Comparison of ENCODE assay signal across 23 cellular contexts in the genomic region with DNA sequence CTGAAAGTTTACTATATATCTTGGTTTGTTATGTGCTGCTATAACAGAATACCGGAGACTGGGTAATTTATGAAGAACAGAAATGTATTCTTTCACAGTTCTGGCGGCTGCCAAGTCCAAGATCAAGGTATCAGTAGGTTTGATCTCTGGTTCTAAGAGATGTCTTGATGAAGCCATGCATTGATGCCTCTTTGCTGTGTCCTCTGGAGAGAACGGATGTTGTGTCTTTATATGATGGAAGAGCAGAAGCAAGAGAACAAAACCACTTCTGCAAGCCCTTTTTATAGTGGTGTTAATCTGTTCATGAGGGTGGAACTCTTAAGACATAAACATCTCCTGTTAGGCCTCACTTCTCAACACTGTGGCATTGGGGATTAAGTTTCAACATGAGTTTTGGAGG.
"Had no signal": no experiment of that assay in that cellular context is flagged by ENCODE, and none has a peak within 500 bp of the region (broad histone marks: within the 10 kb centered on the region; RNA-seq: fewer than 3 reads in every experiment).

No MANE protein-coding gene starts in this region.

- H3K36me3 ChIP-seq: heart right ventricle, spleen, thoracic aorta, vagina, WERI-Rb-1 had no signal

- H3K9me3 Mint-ChIP-seq: activated CD8-positive, alpha-beta T cell treated with anti-CD3 and anti-CD28 coated beads for 36 hours; activated naive CD4-positive, alpha-beta T cell treated with anti-CD3 and anti-CD28 coated beads, Interleukin-2, amount 50 U/mL, for 72 hours; T-helper 2 cell treated with Interferon-gamma antibody and Interleukin-4, amounts not matched to agents 5 μg/mL and 100 μg/mL, for 36 hours; type B pancreatic cell had no signal

- H3K4me3 ChIP-seq: heart right ventricle, mucosa of descending colon, spleen, thoracic aorta, vagina had no signal

- H3K4me3 Mint-ChIP-seq: activated CD4-positive, alpha-beta T cell treated with anti-CD3 and anti-CD28 coated beads, Interleukin-2, amount 10 ng/mL, durations not matched to agents 7 days and 5 days; activated CD8-positive, alpha-beta memory T cell treated with anti-CD3 and anti-CD28 coated beads, Interleukin-2, amount 10 ng/mL, durations not matched to agents 7 days and 5 days; activated CD8-positive, alpha-beta T cell treated with anti-CD3 and anti-CD28 coated beads for 36 hours; T-helper 2 cell treated with Interferon-gamma antibody and Interleukin-4, amounts not matched to agents 5 μg/mL and 100 μg/mL, for 36 hours; type B pancreatic cell had no signal

- H3K36me3 Mint-ChIP-seq: type B pancreatic cell had no signal

- ATAC-seq: activated CD8-positive, alpha-beta memory T cell treated with anti-CD3 and anti-CD28 coated beads, Interleukin-2, amount 10 ng/mL, durations not matched to agents 7 days and 5 days; activated CD8-positive, alpha-beta T cell treated with anti-CD3 and anti-CD28 coated beads for 36 hours; activated naive CD4-positive, alpha-beta T cell treated with anti-CD3 and anti-CD28 coated beads, Interleukin-2, amount 50 U/mL, for 72 hours; heart right ventricle; left colon; mucosa of descending colon had no signal

- DNase-seq: activated CD4-positive, alpha-beta T cell treated with anti-CD3 and anti-CD28 coated beads, Interleukin-2, amount 10 ng/mL, durations not matched to agents 7 days and 5 days; activated CD4-positive, CD25-positive, alpha-beta regulatory T cell treated with anti-CD3 and anti-CD28 coated beads, Interleukin-2, amount 50 U/mL, for 72 hours; activated CD8-positive, alpha-beta memory T cell treated with anti-CD3 and anti-CD28 coated beads, Interleukin-2, amount 10 ng/mL, durations not matched to agents 7 days and 5 days; activated CD8-positive, alpha-beta T cell treated with anti-CD3 and anti-CD28 coated beads for 36 hours; activated gamma-delta T cell; activated T-cell treated with anti-CD3 and anti-CD28 coated beads for 4 hours; heart right ventricle; islet precursor cell; left colon; mesenchymal stem cell; mucosa of descending colon; retina; spleen; stimulated activated CD4-positive, alpha-beta T cell treated with anti-CD3 and anti-CD28 coated beads, Interleukin-4, amount 100 ng/mL, for 1 hour; stimulated activated naive CD4-positive, alpha-beta T cell treated with Interleukin-2 at 50 U/mL for 16 hours; WERI-Rb-1 had no signal

- H3K9me3 ChIP-seq: heart right ventricle, mucosa of descending colon, spleen, thoracic aorta, vagina had no signal

- H3K27ac ChIP-seq: heart right ventricle, spleen, thoracic aorta, vagina, WERI-Rb-1 had no signal

- H3K27me3 Mint-ChIP-seq: activated CD4-positive, alpha-beta T cell treated with anti-CD3 and anti-CD28 coated beads, Interleukin-2, amount 10 ng/mL, durations not matched to agents 7 days and 5 days; activated CD8-positive, alpha-beta memory T cell treated with anti-CD3 and anti-CD28 coated beads, Interleukin-2, amount 10 ng/mL, durations not matched to agents 7 days and 5 days; activated CD8-positive, alpha-beta T cell treated with anti-CD3 and anti-CD28 coated beads for 36 hours; progenitor cell of endocrine pancreas; type B pancreatic cell had no signal

- H3K27ac Mint-ChIP-seq: activated CD4-positive, alpha-beta T cell treated with anti-CD3 and anti-CD28 coated beads, Interleukin-2, amount 10 ng/mL, durations not matched to agents 7 days and 5 days; activated CD8-positive, alpha-beta memory T cell treated with anti-CD3 and anti-CD28 coated beads, Interleukin-2, amount 10 ng/mL, durations not matched to agents 7 days and 5 days; activated CD8-positive, alpha-beta T cell treated with anti-CD3 and anti-CD28 coated beads for 36 hours; activated naive CD4-positive, alpha-beta T cell treated with anti-CD3 and anti-CD28 coated beads, Interleukin-2, amount 50 U/mL, for 72 hours; T-helper 2 cell treated with Interferon-gamma antibody and Interleukin-4, amounts not matched to agents 5 μg/mL and 100 μg/mL, for 36 hours; type B pancreatic cell had no signal

- H3K27me3 ChIP-seq: heart right ventricle, spleen, vagina had no signal

- FAIRE-seq: TTC549 had no signal
